Comparison of ENCODE assay signal across 9 cellular contexts in genomic region chrX:70664726-70665125, GRCh38.
A peak's percentile ranks its signal among the peaks of the same experiment; 100 is the strongest.
DNase-seq lines count a peak whose midpoint lies in the region; ATAC-seq and TF ChIP-seq lines count a peak whose summit lies in the region.
"Had no signal": no experiment of that assay in that cellular context is flagged by ENCODE, and none has a peak within 500 bp of the region (broad histone marks: within the 10 kb centered on the region; RNA-seq: fewer than 3 reads in every experiment).

No MANE protein-coding gene starts in this region.

- H3K9me3 ChIP-seq in adipocyte (ENCODE audit: control insufficient read depth, low read length) (no peaks in the 10 kb centered on the region), liver (ENCODE audit: control insufficient read depth in 4 of 4, low read length in 3 of 4) (no peaks in the 10 kb centered on the region)
- H3K9me3 ChIP-seq: Caco-2 had no signal

- peaks cover 57% of the 10 kb centered on the region for H3K27me3 ChIP-seq in adipocyte (replicated peaks; ENCODE audit: control insufficient read depth, insufficient read depth, low read length)
- no peaks in the 10 kb centered on the region for H3K27me3 ChIP-seq in liver (ENCODE audit: control insufficient read depth in 4 of 4, insufficient read depth in 4 of 4, low read length in 3 of 4)

- no peak overlapping the region for H3K27ac ChIP-seq in liver (ENCODE audit: low read depth in 1 of 2, low read length in 2 of 2)

- in situ Hi-C loops in KBM-7 (cut with MboI; ENCODE audit: low pct_unique_long_range_greater_than_20kb, low sequenced_read_pairs): no loop called here

- H3K4me1 ChIP-seq in adipocyte (ENCODE audit: control insufficient read depth, insufficient read depth, low read length): no peaks in the 10 kb centered on the region
- no peaks in the 10 kb centered on the region for H3K4me1 ChIP-seq in liver (ENCODE audit: control insufficient read depth in 4 of 4, insufficient read depth in 4 of 4, low read length in 3 of 4)

- TF ChIP-seq RAD21 in liver (IDR thresholded peaks at IDR 0.05): peak; percentile 65 to 74

- ATAC-seq in HG03342 (IDR thresholded peaks at IDR 0.05; ENCODE audit: unreplicated experiment): no peak
- ATAC-seq in HG03378 (IDR thresholded peaks at IDR 0.05; ENCODE audit: unreplicated experiment): no peak

- WGBS in liver: 2% methylated on average over 1 of the region's 1 CpG

- H3K36me3 ChIP-seq in adipocyte (ENCODE audit: control insufficient read depth, insufficient read depth, low read length, severe bottlenecking): no peaks in the 10 kb centered on the region
- no peaks in the 10 kb centered on the region for H3K36me3 ChIP-seq in liver (ENCODE audit: control insufficient read depth in 4 of 4, insufficient read depth in 3 of 4, low read depth in 1 of 4, low read length in 3 of 4)

- H3K4me3 ChIP-seq in adipocyte (ENCODE audit: low read length): no peak overlapping the region
- no peak overlapping the region for H3K4me3 ChIP-seq in liver (ENCODE audit: low read depth in 1 of 3, low read length in 3 of 3)

- DNase-seq in NCI-H1436 (lab: John Stamatoyannopoulos, UW) (peak; percentile 24), NCI-H1436 treated with DMSO at 0.1 percent for 48 hours (lab: John Stamatoyannopoulos, UW) (no peak), KBM-7 (peak; percentile 46), adipocyte (ENCODE audit: low read depth) (peak; percentile 67)
- no peak for DNase-seq in central memory CD4-positive, alpha-beta T cell

- TF ChIP-seq CTCF in liver (IDR thresholded peaks at IDR 0.05; ENCODE audit: low read depth, low read length, missing input control): peak; percentile 29

- H3K9ac ChIP-seq in adipocyte (ENCODE audit: low read length) (no peak overlapping the region), liver (ENCODE audit: low read depth in 1 of 2, low read length in 2 of 2) (no peak overlapping the region)

TF ChIP-seq in liver, 16 proteins besides CTCF, POLR2A, EP300 and RAD21:
- TF ChIP-seq NR2F2 (IDR thresholded peaks at IDR 0.05): no peak
- TF ChIP-seq ATF3 (IDR thresholded peaks at IDR 0.05): no peak
- no peak for TF ChIP-seq TAF1 (conservative IDR thresholded peaks at IDR 0.05)
- TF ChIP-seq EGR1 (IDR thresholded peaks at IDR 0.05; ENCODE audit: low read depth in 2 of 2): no peak
- TF ChIP-seq YY1 (IDR thresholded peaks at IDR 0.05): no peak
- no peak for TF ChIP-seq REST (IDR thresholded peaks at IDR 0.05)
- no peak for TF ChIP-seq GABPA (IDR thresholded peaks at IDR 0.05 in 1 of 2, conservative IDR thresholded peaks at IDR 0.05 in 1 of 2)
- TF ChIP-seq FOXA2 (IDR thresholded peaks at IDR 0.05): no peak
- TF ChIP-seq ZBTB33 (IDR thresholded peaks at IDR 0.05): no peak
- no peak for TF ChIP-seq HNF4G (IDR thresholded peaks at IDR 0.05)

Comparison
In these comparisons a context has a peak if more than half of its experiments do, and no peak if none do; other contexts are left out.
1. DNase-seq: peak in NCI-H1436 (single experiment), KBM-7 (single experiment) and adipocyte (single experiment); none in NCI-H1436 treated with DMSO at 0.1 percent for 48 hours (single experiment) and central memory CD4-positive, alpha-beta T cell (single experiment).